1 cellular context compared by ENCODE assay signal in the genomic region with DNA sequence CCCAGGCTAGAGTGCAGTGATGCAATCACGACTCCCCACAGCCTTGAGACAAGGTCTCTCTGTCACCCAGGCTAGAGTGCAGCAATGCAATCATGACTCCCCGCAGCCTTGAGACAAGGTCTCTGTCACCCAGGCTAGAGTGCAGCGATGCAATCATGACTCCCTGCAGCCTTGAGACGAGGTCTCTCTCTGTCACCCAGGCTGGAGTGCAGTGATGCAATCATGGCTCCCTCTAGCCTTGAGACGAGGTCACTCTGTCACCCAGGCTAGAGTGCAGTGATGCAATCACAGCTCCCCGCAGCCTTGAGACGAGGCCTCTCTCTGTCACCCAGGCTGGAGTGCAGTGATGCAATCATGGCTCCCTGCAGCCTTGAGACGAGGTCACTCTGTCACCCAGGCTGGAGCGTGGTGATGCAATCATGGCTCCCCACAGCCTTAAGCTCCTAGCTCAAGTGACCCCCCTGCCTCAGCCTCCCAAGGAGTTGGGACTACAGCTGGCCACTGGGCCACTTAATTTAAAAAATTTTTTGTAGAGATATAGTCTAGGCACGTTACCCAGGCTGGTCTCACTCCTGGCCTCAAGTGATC.
TF ChIP-seq lines count a peak whose summit lies in the region.

No MANE protein-coding gene starts in this region.

TF ChIP-seq in HepG2, 621 proteins besides CTCF, POLR2A, EP300 and RAD21 (continued from another document and continues in another):
- TF ChIP-seq UBTF (CRISPR knock-in tag; IDR thresholded peaks at IDR 0.05) (peak; percentile 79), ZNF776 (CRISPR knock-in tag; IDR thresholded peaks at IDR 0.05) (peak; percentile 84), CBX5 (CRISPR knock-in tag; IDR thresholded peaks at IDR 0.05; ENCODE audit: borderline replicate concordance) (peak; percentile 94; the same call in 1 of the 2 replicates), HOXA9 (CRISPR knock-in tag; IDR thresholded peaks at IDR 0.05; ENCODE audit: borderline replicate concordance) (peak; percentile 92; the same call in 1 of the 2 replicates), ZFX (CRISPR knock-in tag; IDR thresholded peaks at IDR 0.05; ENCODE audit: low read depth) (peak; percentile 75; the same call in 1 of the 2 replicates), ZNF782 (CRISPR knock-in tag; IDR thresholded peaks at IDR 0.05; ENCODE audit: borderline replicate concordance) (peak; percentile 72; the same call in 1 of the 2 replicates), ZSCAN21 (CRISPR knock-in tag; IDR thresholded peaks at IDR 0.05; ENCODE audit: borderline replicate concordance) (peak; percentile 97), KLF16 (CRISPR knock-in tag; IDR thresholded peaks at IDR 0.05) (peak in 1 of 2 experiments; percentile 97; a peak in 2 of 4 replicates), ZNF30 (CRISPR knock-in tag; IDR thresholded peaks at IDR 0.05) (no peak), BORCS8-MEF2B (CRISPR knock-in tag; IDR thresholded peaks at IDR 0.05) (peak; percentile 93), ZNF121 (CRISPR knock-in tag; IDR thresholded peaks at IDR 0.05) (peak; percentile 72), TEAD3 (CRISPR knock-in tag; optimal IDR thresholded peaks at IDR 0.05; ENCODE audit: borderline replicate concordance) (peak; percentile 91), ELF3 (CRISPR knock-in tag; IDR thresholded peaks at IDR 0.05) (peak; percentile 78), JUND (CRISPR knock-in tag; IDR thresholded peaks at IDR 0.05) (peak; percentile 97), ZNF225 (CRISPR knock-in tag; IDR thresholded peaks at IDR 0.05) (peak; percentile 88; the same call in 1 of the 2 replicates), SCMH1 (CRISPR knock-in tag; IDR thresholded peaks at IDR 0.05; ENCODE audit: borderline replicate concordance) (no peak), MED1 (CRISPR knock-in tag; IDR thresholded peaks at IDR 0.05) (peak; percentile 95), SALL1 (CRISPR knock-in tag; IDR thresholded peaks at IDR 0.05) (peak; percentile 100), MIER2 (CRISPR knock-in tag; IDR thresholded peaks at IDR 0.05) (peak; percentile 86), ARID3A (IDR thresholded peaks at IDR 0.05; ENCODE audit: low read depth, low read length) (no peak), GATAD1 (CRISPR knock-in tag; IDR thresholded peaks at IDR 0.05) (peak; percentile 80), ATF7-NPFF (CRISPR knock-in tag; IDR thresholded peaks at IDR 0.05; ENCODE audit: low read depth) (peak; percentile 91; the same call in 1 of the 2 replicates), ZNF354B (CRISPR knock-in tag; IDR thresholded peaks at IDR 0.05) (no peak), TBP (CRISPR knock-in tag; IDR thresholded peaks at IDR 0.05) (no peak), ZBTB10 (CRISPR knock-in tag; IDR thresholded peaks at IDR 0.05; ENCODE audit: borderline replicate concordance) (peak; percentile 96; the same call in 1 of the 2 replicates), FOSL1 (CRISPR knock-in tag; IDR thresholded peaks at IDR 0.05; ENCODE audit: borderline replicate concordance) (no peak), ZNF703 (CRISPR knock-in tag; IDR thresholded peaks at IDR 0.05; ENCODE audit: borderline replicate concordance) (peak; percentile 33; the same call in 1 of the 2 replicates), NCOA1 (CRISPR knock-in tag; IDR thresholded peaks at IDR 0.05) (peak; percentile 97; the same call in 1 of the 2 replicates), ZNF547 (CRISPR knock-in tag; IDR thresholded peaks at IDR 0.05) (peak; percentile 47; the same call in 1 of the 2 replicates), ZNF326 (CRISPR knock-in tag; IDR thresholded peaks at IDR 0.05; ENCODE audit: borderline replicate concordance) (no peak), IRF9 (CRISPR knock-in tag; IDR thresholded peaks at IDR 0.05; ENCODE audit: borderline replicate concordance) (peak; percentile 91), ZNF773 (CRISPR knock-in tag; IDR thresholded peaks at IDR 0.05; ENCODE audit: borderline replicate concordance) (no peak), CENPT (CRISPR knock-in tag; IDR thresholded peaks at IDR 0.05; ENCODE audit: low read depth) (0 out of 2 replicates have a peak, but pooled peaks have one; percentile 72), ZNF280D (CRISPR knock-in tag; IDR thresholded peaks at IDR 0.05) (peak; percentile 95), ZNF282 (IDR thresholded peaks at IDR 0.05; ENCODE audit: partially characterized antibody) (no peak)
- TF ChIP-seq, protein P1, sequence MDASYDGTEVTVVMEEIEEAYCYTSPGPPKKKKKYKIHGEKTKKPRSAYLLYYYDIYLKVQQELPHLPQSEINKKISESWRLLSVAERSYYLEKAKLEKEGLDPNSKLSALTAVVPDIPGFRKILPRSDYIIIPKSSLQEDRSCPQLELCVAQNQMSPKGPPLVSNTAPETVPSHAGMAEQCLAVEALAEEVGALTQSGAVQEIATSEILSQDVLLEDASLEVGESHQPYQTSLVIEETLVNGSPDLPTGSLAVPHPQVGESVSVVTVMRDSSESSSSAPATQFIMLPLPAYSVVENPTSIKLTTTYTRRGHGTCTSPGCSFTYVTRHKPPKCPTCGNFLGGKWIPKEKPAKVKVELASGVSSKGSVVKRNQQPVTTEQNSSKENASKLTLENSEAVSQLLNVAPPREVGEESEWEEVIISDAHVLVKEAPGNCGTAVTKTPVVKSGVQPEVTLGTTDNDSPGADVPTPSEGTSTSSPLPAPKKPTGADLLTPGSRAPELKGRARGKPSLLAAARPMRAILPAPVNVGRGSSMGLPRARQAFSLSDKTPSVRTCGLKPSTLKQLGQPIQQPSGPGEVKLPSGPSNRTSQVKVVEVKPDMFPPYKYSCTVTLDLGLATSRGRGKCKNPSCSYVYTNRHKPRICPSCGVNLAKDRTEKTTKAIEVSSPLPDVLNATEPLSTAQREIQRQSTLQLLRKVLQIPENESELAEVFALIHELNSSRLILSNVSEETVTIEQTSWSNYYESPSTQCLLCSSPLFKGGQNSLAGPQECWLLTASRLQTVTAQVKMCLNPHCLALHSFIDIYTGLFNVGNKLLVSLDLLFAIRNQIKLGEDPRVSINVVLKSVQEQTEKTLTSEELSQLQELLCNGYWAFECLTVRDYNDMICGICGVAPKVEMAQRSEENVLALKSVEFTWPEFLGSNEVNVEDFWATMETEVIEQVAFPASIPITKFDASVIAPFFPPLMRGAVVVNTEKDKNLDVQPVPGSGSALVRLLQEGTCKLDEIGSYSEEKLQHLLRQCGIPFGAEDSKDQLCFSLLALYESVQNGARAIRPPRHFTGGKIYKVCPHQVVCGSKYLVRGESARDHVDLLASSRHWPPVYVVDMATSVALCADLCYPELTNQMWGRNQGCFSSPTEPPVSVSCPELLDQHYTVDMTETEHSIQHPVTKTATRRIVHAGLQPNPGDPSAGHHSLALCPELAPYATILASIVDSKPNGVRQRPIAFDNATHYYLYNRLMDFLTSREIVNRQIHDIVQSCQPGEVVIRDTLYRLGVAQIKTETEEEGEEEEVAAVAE (CRISPR knock-in tag; IDR thresholded peaks at IDR 0.05; ENCODE audit: borderline replicate concordance), result peak; percentile 94
- TF ChIP-seq, protein P2, sequence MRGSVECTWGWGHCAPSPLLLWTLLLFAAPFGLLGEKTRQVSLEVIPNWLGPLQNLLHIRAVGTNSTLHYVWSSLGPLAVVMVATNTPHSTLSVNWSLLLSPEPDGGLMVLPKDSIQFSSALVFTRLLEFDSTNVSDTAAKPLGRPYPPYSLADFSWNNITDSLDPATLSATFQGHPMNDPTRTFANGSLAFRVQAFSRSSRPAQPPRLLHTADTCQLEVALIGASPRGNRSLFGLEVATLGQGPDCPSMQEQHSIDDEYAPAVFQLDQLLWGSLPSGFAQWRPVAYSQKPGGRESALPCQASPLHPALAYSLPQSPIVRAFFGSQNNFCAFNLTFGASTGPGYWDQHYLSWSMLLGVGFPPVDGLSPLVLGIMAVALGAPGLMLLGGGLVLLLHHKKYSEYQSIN (CRISPR knock-in tag; IDR thresholded peaks at IDR 0.05; ENCODE audit: borderline replicate concordance), result no peak
- TF ChIP-seq, protein P3, sequence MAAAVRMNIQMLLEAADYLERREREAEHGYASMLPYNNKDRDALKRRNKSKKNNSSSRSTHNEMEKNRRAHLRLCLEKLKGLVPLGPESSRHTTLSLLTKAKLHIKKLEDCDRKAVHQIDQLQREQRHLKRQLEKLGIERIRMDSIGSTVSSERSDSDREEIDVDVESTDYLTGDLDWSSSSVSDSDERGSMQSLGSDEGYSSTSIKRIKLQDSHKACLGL (CRISPR knock-in tag; IDR thresholded peaks at IDR 0.05), result peak; percentile 91; the same call in 1 of the 2 replicates
